In the genomic region with DNA sequence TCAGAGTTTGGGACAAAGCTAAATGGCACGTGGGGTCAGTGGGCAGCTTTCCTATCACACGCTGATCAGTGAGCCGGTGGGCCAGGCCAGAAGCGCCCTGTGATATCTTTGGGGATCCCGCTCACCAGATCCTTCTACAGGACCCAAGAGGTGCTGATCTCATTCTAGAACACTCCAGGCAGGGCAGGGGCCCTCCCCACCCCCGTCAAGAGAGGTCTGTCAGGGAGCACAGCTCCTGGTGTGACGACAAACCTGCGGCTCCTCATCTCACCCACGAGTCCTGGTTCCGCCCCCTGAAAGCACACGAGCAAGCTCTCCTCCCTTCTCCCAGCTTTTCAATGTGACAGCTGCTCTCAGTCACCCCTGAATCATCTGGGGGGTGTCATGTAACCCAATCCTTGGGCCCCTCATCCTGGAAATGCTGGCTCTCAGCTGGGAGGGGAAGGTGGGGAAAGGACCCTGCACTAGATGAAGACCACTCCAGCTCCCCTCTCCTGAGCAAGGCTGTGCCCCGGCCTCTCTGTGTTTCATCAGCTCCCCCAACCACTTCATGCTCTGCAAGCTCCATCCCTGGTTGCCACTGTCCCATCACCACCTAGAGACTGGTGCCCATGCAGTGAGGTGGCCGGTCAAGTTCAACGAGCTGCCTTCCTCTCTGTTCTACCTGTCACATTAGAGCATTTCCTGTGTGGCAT, we compare ENCODE assay signal across 9 cellular contexts. TPM values are rescaled to one million over a fixed set of nuclear protein-coding genes. Genes with fewer than 3 reads are reported as not detected.
DNase-seq lines count a peak whose midpoint lies in the region; ATAC-seq and TF ChIP-seq lines count a peak whose summit lies in the region.
"Had no signal": no experiment of that assay in that cellular context is flagged by ENCODE, and none has a peak within 500 bp of the region (broad histone marks: within the 10 kb centered on the region; RNA-seq: fewer than 3 reads in every experiment).

No MANE protein-coding gene starts in this region.

- H3K27me3 Mint-ChIP-seq in activated CD4-positive, alpha-beta T cell treated with anti-CD3 and anti-CD28 coated beads, Interleukin-2, amount 10 ng/mL, durations not matched to agents 7 days and 5 days = no peaks in the 10 kb centered on the region

- H3K4me1 Mint-ChIP-seq in activated CD4-positive, alpha-beta T cell treated with anti-CD3 and anti-CD28 coated beads, Interleukin-2, amount 10 ng/mL, durations not matched to agents 7 days and 5 days = peaks cover 30% of the 10 kb centered on the region

- H3K4me3 Mint-ChIP-seq in activated CD4-positive, alpha-beta T cell treated with anti-CD3 and anti-CD28 coated beads, Interleukin-2, amount 10 ng/mL, durations not matched to agents 7 days and 5 days = peak overlapping the region; percentile 100

- H3K36me3 Mint-ChIP-seq in activated CD4-positive, alpha-beta T cell treated with anti-CD3 and anti-CD28 coated beads, Interleukin-2, amount 10 ng/mL, durations not matched to agents 7 days and 5 days (ENCODE audit: low read depth) = peaks cover 40% of the 10 kb centered on the region

- peak overlapping the region; percentile 90 for H3K27ac Mint-ChIP-seq in activated CD4-positive, alpha-beta T cell treated with anti-CD3 and anti-CD28 coated beads, Interleukin-2, amount 10 ng/mL, durations not matched to agents 7 days and 5 days

- H3K9me3 Mint-ChIP-seq in activated CD4-positive, alpha-beta T cell treated with anti-CD3 and anti-CD28 coated beads, Interleukin-2, amount 10 ng/mL, durations not matched to agents 7 days and 5 days = no peaks in the 10 kb centered on the region

- H3K4me3 ChIP-seq in HFF-Myc (replicated peaks; ENCODE audit: low read depth, low read length) (0 out of 2 replicates have a peak overlapping the region, but pooled peaks have one; percentile 73), foreskin fibroblast (ENCODE audit: low read depth in 1 of 2, low read length in 2 of 2) (no peak overlapping the region)

- DNase-seq in HFF-Myc (ENCODE audit: extremely low read depth, low read depth) = no peak
- DNase-seq in activated CD4-positive, alpha-beta T cell treated with anti-CD3 and anti-CD28 coated beads, Interleukin-2, amount 10 ng/mL, durations not matched to agents 7 days and 5 days = no peak
- peak; percentile 18 to 52 for DNase-seq in foreskin fibroblast
- DNase-seq in stimulated activated CD4-positive, alpha-beta T cell treated with anti-CD3 and anti-CD28 coated beads, Interleukin-4, amount 100 ng/mL, for 24 hours = peak; percentile 62
- no peak for DNase-seq in NCI-H82 (lab: John Stamatoyannopoulos, UW)
- DNase-seq in mucosa of gallbladder (ENCODE audit: low spot score) = no peak
- DNase-seq in A172 (ENCODE audit: low spot score) = no peak

- POLR2A ChIA-PET in activated CD4-positive, alpha-beta T cell treated with anti-CD3 and anti-CD28 coated beads, Interleukin-2, amount 10 ng/mL, durations not matched to agents 7 days and 5 days (lab: Charles Lee) = interaction anchor here (0.6 kb wide), 1 partner anchor 159 kb away, joined by 4 read pairs; no protein-coding TSS in a partner anchor

- no peak for ATAC-seq in HG02571 (IDR thresholded peaks at IDR 0.05; ENCODE audit: unreplicated experiment)

- TF ChIP-seq CTCF in HFF-Myc (IDR thresholded peaks at IDR 0.05; ENCODE audit: low read depth, low read length, missing control alignments) (no peak), foreskin fibroblast (IDR thresholded peaks at IDR 0.05; ENCODE audit: low read depth, low read length) (no peak)

- CTCF ChIA-PET in activated CD4-positive, alpha-beta T cell treated with anti-CD3 and anti-CD28 coated beads, Interleukin-2, amount 10 ng/mL, durations not matched to agents 7 days and 5 days (lab: Charles Lee) = interaction anchor here (0.8 to 7.6 kb wide), 7 partner anchors 9 to 47 kb away, joined by 3 to 82 read pairs (median 3); a partner anchor contains a TSS

RNA-seq across cellular contexts. Expression of a gene that starts 4.6 kb away (rescaled TPM):
- 100 to 1,000 TPM; 116 to 121 TPM for total RNA-seq in activated CD4-positive, alpha-beta T cell treated with anti-CD3 and anti-CD28 coated beads, Interleukin-2, amount 10 ng/mL, durations not matched to agents 7 days and 5 days
- 69.5 TPM for total RNA-seq in mucosa of gallbladder
- 40.8 and 41.7 TPM in 2 replicates for total RNA-seq in A172 (2014; rRNA removed; shearing (Covaris generic))

RNA-seq across cellular contexts. Expression of a gene that starts 5.6 kb away (rescaled TPM):
- total RNA-seq in activated CD4-positive, alpha-beta T cell treated with anti-CD3 and anti-CD28 coated beads, Interleukin-2, amount 10 ng/mL, durations not matched to agents 7 days and 5 days = 1 to 10 TPM; 7.9 to 8.5 TPM
- total RNA-seq in mucosa of gallbladder = 14.4 TPM
- 8.6 and 9.6 TPM in 2 replicates for total RNA-seq in A172 (2014; rRNA removed; shearing (Covaris generic))

RNA-seq across cellular contexts. Expression of a gene that starts 22.5 kb away (rescaled TPM):
- total RNA-seq in activated CD4-positive, alpha-beta T cell treated with anti-CD3 and anti-CD28 coated beads, Interleukin-2, amount 10 ng/mL, durations not matched to agents 7 days and 5 days = 10 to 100 TPM; 14.2 to 16.5 TPM
- total RNA-seq in mucosa of gallbladder = 19.5 TPM
- total RNA-seq in A172 (2014; rRNA removed; shearing (Covaris generic)) = 0.62 TPM in 2 replicates
- total RNA-seq: M059J had no signal

RNA-seq across cellular contexts. Expression of a gene that starts 32.2 kb away (rescaled TPM):
- 10 to 100 TPM; 72.9 to 83.2 TPM for total RNA-seq in activated CD4-positive, alpha-beta T cell treated with anti-CD3 and anti-CD28 coated beads, Interleukin-2, amount 10 ng/mL, durations not matched to agents 7 days and 5 days
- 81.6 TPM for total RNA-seq in mucosa of gallbladder
- total RNA-seq in A172 (2014; rRNA removed; shearing (Covaris generic)) = 210 and 249 TPM in 2 replicates

RNA-seq across cellular contexts. Expression of a gene that starts 40.9 kb away (rescaled TPM):
- total RNA-seq in activated CD4-positive, alpha-beta T cell treated with anti-CD3 and anti-CD28 coated beads, Interleukin-2, amount 10 ng/mL, durations not matched to agents 7 days and 5 days = 100 to 1,000 TPM; 303 to 334 TPM
- 53.8 TPM for total RNA-seq in mucosa of gallbladder
- 1.3 and 5.3 TPM in 2 replicates for total RNA-seq in A172 (2014; rRNA removed; shearing (Covaris generic))

Comparison
In these comparisons a context has a peak if more than half of its experiments do, and no peak if none do; other contexts are left out.
1. DNase-seq: peak in foreskin fibroblast (2 of 2) and stimulated activated CD4-positive, alpha-beta T cell treated with anti-CD3 and anti-CD28 coated beads, Interleukin-4, amount 100 ng/mL, for 24 hours (single experiment); none in HFF-Myc (single experiment), activated CD4-positive, alpha-beta T cell treated with anti-CD3 and anti-CD28 coated beads, Interleukin-2, amount 10 ng/mL, durations not matched to agents 7 days and 5 days (single experiment), NCI-H82 (single experiment), mucosa of gallbladder (single experiment) and A172 (single experiment).